Comparison of ENCODE assay signal across 8 cellular contexts in the genomic region with DNA sequence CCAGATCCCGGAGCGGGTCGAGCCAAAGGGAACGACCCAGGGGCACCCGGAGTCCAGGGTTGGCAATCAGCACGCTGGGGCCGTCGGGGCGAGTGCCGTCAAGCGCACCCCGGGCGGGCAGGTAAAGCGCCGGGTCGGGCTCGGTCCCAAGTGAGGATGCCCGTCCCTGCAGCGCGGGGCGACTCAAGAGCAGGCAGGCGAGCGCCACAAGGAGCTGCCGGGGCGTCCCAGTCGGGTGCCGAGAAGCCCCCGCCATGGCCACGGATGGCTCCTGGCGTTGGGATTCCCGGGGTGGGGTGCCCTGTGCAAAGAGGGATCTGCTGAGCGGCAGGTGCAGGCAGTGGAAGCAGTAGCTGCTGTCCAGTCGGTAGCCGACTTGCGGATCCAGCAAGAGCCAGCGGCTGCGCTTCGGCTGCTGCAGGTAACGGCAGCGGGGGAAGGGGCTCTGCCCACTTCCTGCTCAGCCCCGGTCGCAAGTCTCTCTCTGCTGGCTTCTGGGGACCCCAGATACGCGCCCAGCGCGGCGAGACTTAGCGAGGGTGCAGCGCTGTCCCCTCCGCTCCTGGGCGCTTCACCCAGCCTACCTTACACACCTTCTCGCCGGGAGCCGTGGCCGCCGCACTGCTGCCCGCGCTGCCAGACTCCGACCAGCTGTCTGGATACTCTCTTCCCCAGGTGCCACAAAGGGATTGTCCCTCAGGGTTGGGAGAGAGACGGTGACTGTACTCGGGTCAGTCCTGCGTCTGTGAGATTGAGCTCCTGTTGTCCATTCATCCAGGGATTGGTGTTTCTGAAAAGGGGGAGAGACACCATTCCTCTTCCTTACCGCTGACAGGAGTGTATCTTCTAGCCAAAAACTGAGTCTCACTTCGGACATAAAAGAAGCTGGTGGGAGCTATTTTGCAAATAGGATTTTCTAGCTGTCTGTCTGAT. TPM values are rescaled to one million over a fixed set of nuclear protein-coding genes. Genes with fewer than 3 reads are reported as not detected.
DNase-seq lines count a peak whose midpoint lies in the region; ATAC-seq, FAIRE-seq and TF ChIP-seq lines count a peak whose summit lies in the region.

A gene (minus strand): TSS at position 256 of the 933 bp plus-strand sequence. CDS start 0 bp downstream, at position 256.

- no peak within 1 kb of the TSS for H3K27ac ChIP-seq in pancreas

- WGBS in pancreas, 2 donors = 2 to 3% methylated on average over 56 to 64 of the region's 64 CpGs

- FAIRE-seq in pancreas (lab: Jason Lieb, UNC) = no peak

- intact Hi-C loops in pancreas (cut with DNase I) = no loop called here

- H3K4me1 ChIP-seq in pancreas = peaks cover 0 to 5% (median 3%) of the 10 kb centered on the region in 3 donors

- H3K9me3 ChIP-seq in pancreas = no peaks in the 10 kb centered on the region

- DNase-seq in GM12865 (ENCODE audit: low read depth) (peak; percentile 6), NCI-H526 treated with DMSO at 0.1 percent for 48 hours (lab: John Stamatoyannopoulos, UW) (peak; percentile 44), epithelial cell of proximal tubule (ENCODE audit: low read depth) (no peak), pancreas (peak in 3 of 6 donors; percentile 24 to 75 (median 75)), T-helper 9 cell (no peak)
- no peak for DNase-seq in central memory CD4-positive, alpha-beta T cell

- peaks cover 0 to 11% (median 4%) of the 10 kb centered on the region in 4 donors for H3K27me3 ChIP-seq in pancreas

- peak in 3 of 4 donors; percentile 62 to 73 (median 64) for ATAC-seq in pancreas
- no peak for ATAC-seq in GM19467 (IDR thresholded peaks at IDR 0.05; ENCODE audit: unreplicated experiment)
- no peak for ATAC-seq in HG02571 (IDR thresholded peaks at IDR 0.05; ENCODE audit: unreplicated experiment)

- H3K4me3 ChIP-seq in GM12865 (ENCODE audit: low read depth, low read length) (no peak within 1 kb of the TSS), epithelial cell of proximal tubule (ENCODE audit: low read depth, low read length) (peak within 1 kb of the TSS; percentile 21), pancreas (peak within 1 kb of the TSS; percentile 8 to 45 (median 16))

- TF ChIP-seq CTCF in GM12865 (IDR thresholded peaks at IDR 0.05; ENCODE audit: insufficient read depth, low read depth, low read length, missing control alignments) = no peak
- no peak for TF ChIP-seq CTCF in epithelial cell of proximal tubule (conservative IDR thresholded peaks at IDR 0.05; ENCODE audit: low read depth, low read length)
- no peak for TF ChIP-seq CTCF in pancreas (IDR thresholded peaks at IDR 0.05)

- no peaks in the 10 kb centered on the region for H3K36me3 ChIP-seq in pancreas

RNA-seq across cellular contexts. Expression of the gene that starts here (rescaled TPM):
- total RNA-seq in epithelial cell of proximal tubule = not detected in 2 replicates
- total RNA-seq in pancreas = not detected
- polyA plus RNA-seq in pancreas = not detected

Comparison
In these comparisons a context has a peak if more than half of its experiments do, and no peak if none do; other contexts are left out.
1. Peak in ATAC-seq and H3K4me3 ChIP-seq in pancreas; RNA of the gene not detected or under 1 TPM.
2. DNase-seq: peak in GM12865 (single experiment) and NCI-H526 treated with DMSO at 0.1 percent for 48 hours (single experiment); none in epithelial cell of proximal tubule (single experiment), T-helper 9 cell (single experiment) and central memory CD4-positive, alpha-beta T cell (single experiment).